14 cellular contexts compared by ENCODE assay signal in the genomic region with DNA sequence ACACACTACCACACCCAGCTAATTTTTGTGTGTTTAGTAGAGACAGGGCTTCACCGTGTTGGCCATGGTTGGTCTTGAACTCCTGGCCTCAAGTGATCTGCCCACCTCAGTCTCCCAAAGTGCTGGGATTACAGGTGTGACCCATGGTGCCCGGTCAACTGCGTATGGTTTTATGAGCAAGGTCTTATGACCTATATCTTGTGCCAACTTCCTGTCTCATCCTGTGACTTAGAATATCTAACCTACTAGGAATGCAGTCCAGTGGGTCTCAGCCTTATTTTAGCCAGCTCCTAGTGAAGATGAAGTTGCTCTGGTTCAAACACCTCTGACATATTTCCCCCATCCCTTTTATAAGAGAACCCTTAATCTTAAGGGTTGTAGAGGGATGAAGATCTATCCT.
A peak's percentile ranks its signal among the peaks of the same experiment; 100 is the strongest.
DNase-seq lines count a peak whose midpoint lies in the region; ATAC-seq, FAIRE-seq and TF ChIP-seq lines count a peak whose summit lies in the region.
"Had no signal": no experiment of that assay in that cellular context is flagged by ENCODE, and none has a peak within 500 bp of the region (broad histone marks: within the 10 kb centered on the region; RNA-seq: fewer than 3 reads in every experiment).

No MANE protein-coding gene starts in this region.

- no peak overlapping the region for H3K9ac ChIP-seq in mammary epithelial cell (ENCODE audit: insufficient read depth, low read length)
- H3K9ac ChIP-seq in H9 (ENCODE audit: extremely low read depth, insufficient read length, low read length) = no peak overlapping the region

- H3K4me1 Mint-ChIP-seq in H9 = no peaks in the 10 kb centered on the region

- H2BK5ac ChIP-seq in H9 (ENCODE audit: insufficient read length, low read length) = no peak overlapping the region

- peaks cover 2 to 6% (median 5%) of the 10 kb centered on the region in 3 experiments for H3K36me3 Mint-ChIP-seq in H9 (ENCODE audit: insufficient read depth in 1 of 3, low read depth in 3 of 3)
- H3K36me3 Mint-ChIP-seq: CD8-positive, alpha-beta T cell had no signal

- no peak overlapping the region for H3K23ac ChIP-seq in H9 (ENCODE audit: insufficient read length, low read depth, low read length)

- H2AK5ac ChIP-seq in H9 (ENCODE audit: insufficient read length, low read length) = no peak overlapping the region

- no peak overlapping the region for H3K56ac ChIP-seq in H9 (ENCODE audit: insufficient read length, low read depth, low read length)

- H3K4me2 ChIP-seq in mammary epithelial cell (ENCODE audit: insufficient read depth, low read depth, low read length) (no peak overlapping the region), H9 (ENCODE audit: insufficient read depth, insufficient read length, low read length) (no peak overlapping the region)

- H3T11ph ChIP-seq in H9 (ENCODE audit: low read length) = no peak overlapping the region

- DNase-seq in mammary epithelial cell (peak; percentile 19), breast epithelium (ENCODE audit: low spot score in 2 of 2) (no peak), RWPE2 (ENCODE audit: low spot score) (no peak), epithelial cell of esophagus (ENCODE audit: low read depth) (peak; percentile 36), pancreas (no peak), right atrium auricular region (ENCODE audit: low spot score) (no peak), H9 (no peak)
- no peak for DNase-seq in activated CD4-positive, alpha-beta T cell treated with anti-CD3 and anti-CD28 coated beads for 48 hours
- DNase-seq: CD8-positive, alpha-beta T cell; COR-L47; DND-41; GF-D8 had no signal

- WGBS in mammary epithelial cell (ENCODE audit: low coverage, missing lambda C conversion rate) = 67% methylated on average over 3 of the region's 3 CpGs
- 21 to 25% methylated on average over 3 of the region's 3 CpGs for WGBS in pancreas, 2 donors
- no CpG with 5 or more reads among the region's 3 CpGs for WGBS in H9 (ENCODE audit: extremely low coverage, insufficient read length, low lambda C conversion rate)

- TF ChIP-seq CTCF in mammary epithelial cell (conservative IDR thresholded peaks at IDR 0.05 in 1 of 2, IDR thresholded peaks at IDR 0.05 in 1 of 2; ENCODE audit: extremely low read depth in 1 of 2, insufficient read depth in 1 of 2, low read depth in 1 of 2, low read length in 2 of 2) = no peak
- TF ChIP-seq CTCF in breast epithelium (IDR thresholded peaks at IDR 0.05) = no peak
- no peak for TF ChIP-seq CTCF in RWPE2 (IDR thresholded peaks at IDR 0.05; ENCODE audit: poor library complexity, severe bottlenecking)
- no peak for TF ChIP-seq CTCF in epithelial cell of esophagus (IDR thresholded peaks at IDR 0.05; ENCODE audit: insufficient read depth, low read depth, low read length, missing control alignments)
- TF ChIP-seq CTCF in pancreas (IDR thresholded peaks at IDR 0.05) = no peak
- no peak for TF ChIP-seq CTCF in right atrium auricular region (IDR thresholded peaks at IDR 0.05)
- TF ChIP-seq CTCF in H9 (conservative IDR thresholded peaks at IDR 0.05) = no peak

- no TSS peak for BruUV-seq in mammary epithelial cell (replicated peaks; lab: Mats Ljungman, UMichigan)

- in situ Hi-C loops in mammary epithelial cell (cut with MboI; ENCODE audit: low sequenced_read_pairs in 2 of 2) = loop anchor here in 1 of 2 donors (25.0 kb wide), 1 partner anchor 105 kb away; no protein-coding TSS in a partner anchor

- H3K14ac ChIP-seq in H9 (ENCODE audit: insufficient read depth, low read length) = no peak overlapping the region

- no peak overlapping the region for H2AFZ ChIP-seq in mammary epithelial cell (ENCODE audit: low read depth, low read length)
- H2AFZ ChIP-seq in H9 (ENCODE audit: low read length) = no peak overlapping the region

- H3K23me2 ChIP-seq in H9 (ENCODE audit: insufficient read length, low read depth, low read length, poor library complexity, severe bottlenecking) = no peaks in the 10 kb centered on the region

- H2BK20ac ChIP-seq in H9 (ENCODE audit: low read depth, low read length, poor library complexity, severe bottlenecking) = no peak overlapping the region

- no peak overlapping the region for H3K4me3 Mint-ChIP-seq in H9
- H3K4me3 Mint-ChIP-seq: CD14-positive monocyte; CD8-positive, alpha-beta T cell had no signal

- no peak overlapping the region for H3K27ac Mint-ChIP-seq in H9
- H3K27ac Mint-ChIP-seq: CD14-positive monocyte; CD8-positive, alpha-beta T cell had no signal

- H3K9me3 ChIP-seq in mammary epithelial cell (replicated peaks; ENCODE audit: insufficient read depth, low read length) (no peaks in the 10 kb centered on the region), breast epithelium (no peaks in the 10 kb centered on the region), RWPE2 (ENCODE audit: severe bottlenecking) (no peaks in the 10 kb centered on the region), pancreas (no peaks in the 10 kb centered on the region), right atrium auricular region (no peaks in the 10 kb centered on the region), H9 (ENCODE audit: control insufficient read depth, low read depth, low read length) (no peaks in the 10 kb centered on the region)

- no peak overlapping the region for H2BK120ac ChIP-seq in H9 (ENCODE audit: low read depth, low read length, poor library complexity, severe bottlenecking)

- TF ChIP-seq POLR2A in breast epithelium (IDR thresholded peaks at IDR 0.05) = no peak

- no peak overlapping the region for H4K5ac ChIP-seq in H9 (ENCODE audit: insufficient read length, low read depth, low read length)

- H3K27me3 Mint-ChIP-seq in H9 (ENCODE audit: low read depth) = peaks cover 2% of the 10 kb centered on the region

- no peaks in the 10 kb centered on the region for H4K20me1 ChIP-seq in mammary epithelial cell (ENCODE audit: insufficient read depth, low read length)
- no peaks in the 10 kb centered on the region for H4K20me1 ChIP-seq in H9 (ENCODE audit: control insufficient read depth, insufficient read depth, insufficient read length)

- CTCF ChIA-PET in mammary epithelial cell (lab: Charles Lee; ENCODE audit: low non-redundant PET) = no interaction called here

- ATAC-seq in RWPE2 (ENCODE audit: low read depth) (peak; percentile 44; the same call in 1 of the 3 replicates), pancreas (peak; percentile 51 to 71 (median 60))
- ATAC-seq: CD8-positive, alpha-beta T cell had no signal

- no peak overlapping the region for H3K18ac ChIP-seq in H9 (ENCODE audit: insufficient read length, low read depth, low read length)

- peaks cover 44 to 54% of the 10 kb centered on the region in 2 experiments for H3K9me3 Mint-ChIP-seq in H9

- no peaks in the 10 kb centered on the region for H3K36me3 ChIP-seq in mammary epithelial cell (ENCODE audit: insufficient read depth, low read length)
- H3K36me3 ChIP-seq in breast epithelium = no peaks in the 10 kb centered on the region
- H3K36me3 ChIP-seq in RWPE2 (ENCODE audit: low read depth) = no peaks in the 10 kb centered on the region
- no peaks in the 10 kb centered on the region for H3K36me3 ChIP-seq in pancreas
- H3K36me3 ChIP-seq in right atrium auricular region = no peaks in the 10 kb centered on the region

- H3K4me1 ChIP-seq in mammary epithelial cell (ENCODE audit: insufficient read depth, low read length) (no peaks in the 10 kb centered on the region), breast epithelium (no peaks in the 10 kb centered on the region), RWPE2 (ENCODE audit: insufficient read depth, poor library complexity, severe bottlenecking) (no peaks in the 10 kb centered on the region), pancreas (peaks cover 24 to 62% (median 24%) of the 10 kb centered on the region in 3 donors), right atrium auricular region (no peaks in the 10 kb centered on the region), H9 (ENCODE audit: insufficient read depth, low read length) (no peaks in the 10 kb centered on the region)

- H4K91ac ChIP-seq in H9 (ENCODE audit: insufficient read length, low read depth, low read length) = no peak overlapping the region

- H3K79me1 ChIP-seq in H9 (ENCODE audit: insufficient read depth, low read depth, low read length, poor library complexity, severe bottlenecking) = no peaks in the 10 kb centered on the region

- H3K4ac ChIP-seq in H9 (ENCODE audit: low read depth, low read length) = no peak overlapping the region

- no peak overlapping the region for H4K8ac ChIP-seq in H9 (replicated peaks; ENCODE audit: insufficient read length, low read depth, low read length)

- no peak overlapping the region for H3K27ac ChIP-seq in mammary epithelial cell (ENCODE audit: insufficient read depth, low read depth, low read length)
- no peak overlapping the region for H3K27ac ChIP-seq in breast epithelium
- no peak overlapping the region for H3K27ac ChIP-seq in RWPE2 (ENCODE audit: poor library complexity, severe bottlenecking)
- peak overlapping the region in 2 of 4 donors; percentile 75 to 77 for H3K27ac ChIP-seq in pancreas
- no peak overlapping the region for H3K27ac ChIP-seq in right atrium auricular region
- H3K27ac ChIP-seq in H9 (ENCODE audit: insufficient read length, low read depth, low read length) = no peak overlapping the region
- H3K27ac ChIP-seq: 22Rv1 had no signal

- dilution Hi-C loops in mammary epithelial cell (cut with HindIII; ENCODE audit: low sequenced_read_pairs) = no loop called here

- H3K27me3 ChIP-seq in mammary epithelial cell (ENCODE audit: insufficient read depth, low read length) (peaks cover 4% of the 10 kb centered on the region), breast epithelium (no peaks in the 10 kb centered on the region), RWPE2 (ENCODE audit: insufficient read depth, poor library complexity, severe bottlenecking) (no peaks in the 10 kb centered on the region), pancreas (no peaks in the 10 kb centered on the region), right atrium auricular region (no peaks in the 10 kb centered on the region), H9 (ENCODE audit: insufficient read depth, low read length) (no peaks in the 10 kb centered on the region)

- H2BK15ac ChIP-seq in H9 (ENCODE audit: low read depth, low read length) = no peak overlapping the region

- no peak overlapping the region for H3K4me3 ChIP-seq in mammary epithelial cell (replicated peaks in 1 of 3; ENCODE audit: insufficient read depth in 1 of 3, low read depth in 2 of 3, low read length in 3 of 3)
- H3K4me3 ChIP-seq in breast epithelium = no peak overlapping the region
- H3K4me3 ChIP-seq in RWPE2 (ENCODE audit: severe bottlenecking) = no peak overlapping the region
- H3K4me3 ChIP-seq in epithelial cell of esophagus (ENCODE audit: low read length) = no peak overlapping the region
- no peak overlapping the region for H3K4me3 ChIP-seq in pancreas
- no peak overlapping the region for H3K4me3 ChIP-seq in right atrium auricular region

- FAIRE-seq in pancreas (lab: Jason Lieb, UNC) = no peak

- no peak overlapping the region for H2BK12ac ChIP-seq in H9 (ENCODE audit: insufficient read length, low read depth, low read length)

- H3K79me2 ChIP-seq in mammary epithelial cell (ENCODE audit: insufficient read depth, low read length) (no peaks in the 10 kb centered on the region), H9 (ENCODE audit: insufficient read depth, low read length) (no peaks in the 10 kb centered on the region)

- intact Hi-C loops in mammary epithelial cell (cut with micrococcal nuclease) = no loop called here
- intact Hi-C loops in breast epithelium (cut with DNase I; ENCODE audit: low total_unique reads) = no loop called here
- intact Hi-C loops in pancreas (cut with DNase I) = no loop called here

Comparison
In these comparisons a context has a peak if more than half of its experiments do, and no peak if none do; other contexts are left out.
1. DNase-seq: peak in mammary epithelial cell (single experiment) and epithelial cell of esophagus (single experiment); none in breast epithelium (0 of 2), RWPE2 (single experiment), pancreas (0 of 6), right atrium auricular region (single experiment), H9 (single experiment) and activated CD4-positive, alpha-beta T cell treated with anti-CD3 and anti-CD28 coated beads for 48 hours (single experiment).